ENCODE assay signal across 22 cellular contexts in the genomic region with DNA sequence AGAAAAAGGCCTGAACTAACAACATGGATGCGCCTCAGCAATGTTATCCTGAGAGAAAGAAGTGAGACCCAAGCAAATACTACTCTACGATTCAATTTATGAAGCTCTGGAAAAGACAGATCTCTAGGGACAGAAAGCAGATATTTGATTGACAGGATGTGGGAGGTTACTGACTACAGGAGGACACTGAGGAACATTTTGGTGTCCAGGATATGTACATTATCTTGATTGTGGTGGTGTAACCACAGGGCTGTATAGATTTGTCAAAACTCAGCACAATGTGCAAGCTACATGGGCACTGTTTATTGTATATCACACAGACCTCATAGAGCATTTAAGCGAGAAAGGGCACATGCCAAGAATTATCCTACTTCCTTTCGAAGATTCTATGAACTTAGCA.
"Had no signal": no experiment of that assay in that cellular context is flagged by ENCODE, and none has a peak within 500 bp of the region (broad histone marks: within the 10 kb centered on the region; RNA-seq: fewer than 3 reads in every experiment).

No MANE protein-coding gene starts in this region.

- ATAC-seq: esophagus mucosa; heart left ventricle; left lobe of liver; naive thymus-derived CD4-positive, alpha-beta T cell; stimulated activated naive B cell treated with anti-CD40 and anti-IgM and Interleukin-4, amounts not matched to agents 10 μg/mL and 1 μg/mL and 100 μg/mL, for 72 hours; stimulated activated naive CD8-positive, alpha-beta T cell treated with anti-CD3 and anti-CD28 coated beads, Interleukin-15, amount 100 ng/mL, for 72 hours had no signal

- H3K27ac ChIP-seq: right atrium auricular region, sigmoid colon, testis had no signal

- DNase-seq: cortex of kidney; effector memory CD4-positive, alpha-beta T cell; heart left ventricle; hypothalamus; kidney glomerular epithelial cell; mammary epithelial cell; naive thymus-derived CD4-positive, alpha-beta T cell; sigmoid colon; stimulated activated CD4-positive, alpha-beta T cell treated with anti-CD3 and anti-CD28 coated beads, Interleukin-2, amount 100 ng/mL, for 24 hours; stimulated activated CD4-positive, alpha-beta T cell treated with anti-CD3 and anti-CD28 coated beads, Interleukin-4, amount 100 ng/mL, for 4 hours; stimulated activated naive B cell treated with anti-CD40 and anti-IgM and Interleukin-4, amounts not matched to agents 10 μg/mL and 1 μg/mL and 100 μg/mL, for 72 hours; stimulated activated naive CD8-positive, alpha-beta T cell treated with anti-CD3 and anti-CD28 coated beads, Interleukin-15, amount 100 ng/mL, for 72 hours; testis had no signal

- H3K36me3 ChIP-seq: heart left ventricle, right atrium auricular region, sigmoid colon, tibial nerve had no signal

- H3K9me3 Mint-ChIP-seq: naive thymus-derived CD4-positive, alpha-beta T cell; neural crest cell; stimulated activated naive B cell treated with anti-CD40 and anti-IgM and Interleukin-4, amounts not matched to agents 10 μg/mL and 1 μg/mL and 100 μg/mL, for 72 hours; stimulated activated naive CD8-positive, alpha-beta T cell treated with anti-CD3 and anti-CD28 coated beads, Interleukin-15, amount 100 ng/mL, for 72 hours had no signal

- H3K4me1 ChIP-seq: right atrium auricular region, sigmoid colon, testis had no signal

- H3K4me3 ChIP-seq: heart left ventricle, right atrium auricular region, sigmoid colon, skin epidermis, testis, tibial nerve had no signal

- H3K4me3 Mint-ChIP-seq: naive thymus-derived CD4-positive, alpha-beta T cell; neural crest cell; stimulated activated naive B cell treated with anti-CD40 and anti-IgM and Interleukin-4, amounts not matched to agents 10 μg/mL and 1 μg/mL and 100 μg/mL, for 72 hours; stimulated activated naive CD8-positive, alpha-beta T cell treated with anti-CD3 and anti-CD28 coated beads, Interleukin-15, amount 100 ng/mL, for 72 hours had no signal

- FAIRE-seq: endometrium, frontal cortex, islet of Langerhans had no signal

- H3K27me3 Mint-ChIP-seq: naive thymus-derived CD4-positive, alpha-beta T cell; stimulated activated naive B cell treated with anti-CD40 and anti-IgM and Interleukin-4, amounts not matched to agents 10 μg/mL and 1 μg/mL and 100 μg/mL, for 72 hours; stimulated activated naive CD8-positive, alpha-beta T cell treated with anti-CD3 and anti-CD28 coated beads, Interleukin-15, amount 100 ng/mL, for 72 hours had no signal

- H3K27ac Mint-ChIP-seq: stimulated activated naive B cell treated with anti-CD40 and anti-IgM and Interleukin-4, amounts not matched to agents 10 μg/mL and 1 μg/mL and 100 μg/mL, for 72 hours; stimulated activated naive CD8-positive, alpha-beta T cell treated with anti-CD3 and anti-CD28 coated beads, Interleukin-15, amount 100 ng/mL, for 72 hours had no signal

- H3K9me3 ChIP-seq: heart left ventricle, right atrium auricular region, sigmoid colon, testis, tibial nerve had no signal

- H3K27me3 ChIP-seq: heart left ventricle, right atrium auricular region, sigmoid colon, testis, tibial nerve had no signal
